8 cellular contexts compared by ENCODE assay signal in the genomic region with DNA sequence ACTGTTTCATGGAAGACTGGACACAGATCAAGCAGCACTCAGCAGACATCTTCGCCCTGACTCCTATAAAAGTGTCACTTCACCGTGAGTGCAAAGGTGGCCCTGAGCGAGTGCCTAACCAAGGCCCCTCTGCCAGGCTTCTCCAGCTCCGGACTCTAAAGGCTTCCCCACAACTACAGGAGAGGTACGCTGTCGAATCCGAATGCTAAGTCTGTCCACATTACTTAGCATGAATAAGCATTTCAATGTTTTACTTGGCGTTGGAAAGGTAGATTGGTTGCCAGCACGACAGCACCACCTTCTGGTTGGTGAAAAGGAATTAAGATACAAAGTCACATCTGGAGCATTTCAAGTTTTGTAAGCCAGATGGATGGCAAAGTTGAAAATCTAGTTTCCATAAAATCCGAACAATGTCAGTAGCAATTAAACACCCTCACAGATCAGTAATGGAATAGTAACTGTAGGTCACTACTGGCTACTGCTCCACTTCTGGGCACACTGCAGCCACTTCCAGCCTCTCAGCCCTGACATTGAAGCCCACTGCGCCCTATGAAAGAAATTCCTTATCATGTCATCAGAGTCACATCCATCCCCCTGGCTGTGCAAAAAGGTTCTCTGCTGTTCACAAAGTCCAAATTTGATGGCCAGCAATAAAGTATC.
DNase-seq lines count a peak whose midpoint lies in the region; ATAC-seq and TF ChIP-seq lines count a peak whose summit lies in the region.

No MANE protein-coding gene starts in this region.

- H2AFZ ChIP-seq in OCI-LY7 (ENCODE audit: low read length) (no peak overlapping the region), neural progenitor cell (replicated peaks) (no peak overlapping the region)

- no peak overlapping the region for H3K9ac ChIP-seq in neural progenitor cell

- H3K4me3 ChIP-seq in DOHH2 (ENCODE audit: low read length) (no peak overlapping the region), OCI-LY7 (ENCODE audit: low read depth, low read length, poor library complexity, severe bottlenecking) (no peak overlapping the region), fibroblast of the aortic adventitia (ENCODE audit: low read depth, low read length) (peak overlapping the region; percentile 53), neural progenitor cell (no peak overlapping the region)

- H3K4me3 Mint-ChIP-seq in activated T-cell treated with anti-CD3 and anti-CD28 coated beads, Interleukin-2, amount 50 U/mL, for 72 hours = no peak overlapping the region
- no peak overlapping the region for H3K4me3 Mint-ChIP-seq in neural progenitor cell

- H3K4me1 Mint-ChIP-seq in activated T-cell treated with anti-CD3 and anti-CD28 coated beads, Interleukin-2, amount 50 U/mL, for 72 hours (ENCODE audit: low read depth) = no peaks in the 10 kb centered on the region
- H3K4me1 Mint-ChIP-seq in neural progenitor cell = peaks cover 9% of the 10 kb centered on the region

- TF ChIP-seq EP300 in Ishikawa (IDR thresholded peaks at IDR 0.05; ENCODE audit: borderline replicate concordance) = no peak

- POLR2A ChIA-PET in OCI-LY7 (lab: Charles Lee) = no interaction called here

- H3K27me3 ChIP-seq in DOHH2 (ENCODE audit: control insufficient read depth, low read length) = no peaks in the 10 kb centered on the region
- no peaks in the 10 kb centered on the region for H3K27me3 ChIP-seq in neural progenitor cell

- H4K20me1 ChIP-seq in DOHH2 (ENCODE audit: control insufficient read depth, insufficient read depth, low read depth, low read length) (no peaks in the 10 kb centered on the region; the same call in 1 of the 2 replicates), OCI-LY7 (ENCODE audit: insufficient read depth, low read length) (no peaks in the 10 kb centered on the region), neural progenitor cell (ENCODE audit: low read depth) (peaks cover 1% of the 10 kb centered on the region)

- H3K36me3 ChIP-seq in DOHH2 (ENCODE audit: control insufficient read depth, low read length) = peaks cover 65% of the 10 kb centered on the region
- H3K36me3 ChIP-seq in OCI-LY7 (ENCODE audit: insufficient read depth, low read length) = peaks cover 32% of the 10 kb centered on the region
- H3K36me3 ChIP-seq in neural progenitor cell = no peaks in the 10 kb centered on the region

- CTCF ChIA-PET in OCI-LY7 (lab: Charles Lee; ENCODE audit: unreplicated experiment) = no interaction called here

- H3K27me3 Mint-ChIP-seq in activated T-cell treated with anti-CD3 and anti-CD28 coated beads, Interleukin-2, amount 50 U/mL, for 72 hours (ENCODE audit: low read depth) = no peaks in the 10 kb centered on the region
- no peaks in the 10 kb centered on the region for H3K27me3 Mint-ChIP-seq in neural progenitor cell (ENCODE audit: insufficient read depth, low read depth)

- no peaks in the 10 kb centered on the region for H3K9me3 Mint-ChIP-seq in activated T-cell treated with anti-CD3 and anti-CD28 coated beads, Interleukin-2, amount 50 U/mL, for 72 hours
- peaks cover 8% of the 10 kb centered on the region for H3K9me3 Mint-ChIP-seq in neural progenitor cell

- peak; percentile 78 for DNase-seq in OCI-LY7 (ENCODE audit: low spot score)
- DNase-seq in activated T-cell treated with anti-CD3 and anti-CD28 coated beads, Interleukin-2, amount 50 U/mL, for 72 hours = peak; percentile 42 to 47
- peak; percentile 97 for DNase-seq in fibroblast of the aortic adventitia (ENCODE audit: low read depth)
- peak; percentile 78 for DNase-seq in neural progenitor cell (ENCODE audit: low spot score)
- DNase-seq in superior temporal gyrus (ENCODE audit: extremely low spot score) = peak; percentile 94

- H3K9me3 ChIP-seq in DOHH2 (ENCODE audit: control insufficient read depth, insufficient read depth, low read length) = no peaks in the 10 kb centered on the region
- H3K9me3 ChIP-seq in OCI-LY7 (ENCODE audit: low read length) = no peaks in the 10 kb centered on the region
- H3K9me3 ChIP-seq in neural progenitor cell (ENCODE audit: low read depth) = no peaks in the 10 kb centered on the region

- ATAC-seq in activated T-cell treated with anti-CD3 and anti-CD28 coated beads, Interleukin-2, amount 50 U/mL, for 72 hours (replicated peaks in 1 of 2) = peak in 1 of 2 donors; percentile 45
- ATAC-seq in GM21737 (IDR thresholded peaks at IDR 0.05; ENCODE audit: unreplicated experiment) = no peak

- no TSS peak for BruUV-seq in OCI-LY7 (replicated peaks; lab: Mats Ljungman, UMichigan)

- H3K27ac Mint-ChIP-seq in activated T-cell treated with anti-CD3 and anti-CD28 coated beads, Interleukin-2, amount 50 U/mL, for 72 hours = no peak overlapping the region
- no peak overlapping the region for H3K27ac Mint-ChIP-seq in neural progenitor cell

- peak; percentile 99 for TF ChIP-seq RAD21 in Ishikawa (IDR thresholded peaks at IDR 0.05; ENCODE audit: low read depth)

- H3K79me2 ChIP-seq in DOHH2 (ENCODE audit: control insufficient read depth, low read length) (peaks cover 42% of the 10 kb centered on the region), OCI-LY7 (ENCODE audit: insufficient read depth, low read depth, low read length) (0 out of 2 replicates have a peak, but pooled peaks cover under 1% of the 10 kb centered on the region), neural progenitor cell (ENCODE audit: low read depth) (no peaks in the 10 kb centered on the region)

- 0 out of 2 replicates have a peak, but pooled peaks cover 3% of the 10 kb centered on the region for H3F3A ChIP-seq in DOHH2 (ENCODE audit: control insufficient read depth, insufficient read depth)
- H3F3A ChIP-seq in neural progenitor cell (ENCODE audit: low read depth) = peaks cover 10% of the 10 kb centered on the region

- TF ChIP-seq CTCF in DOHH2 (IDR thresholded peaks at IDR 0.05; ENCODE audit: low read depth, low read length, poor library complexity, severe bottlenecking) (peak; percentile 80), OCI-LY7 (conservative IDR thresholded peaks at IDR 0.05; ENCODE audit: low read length) (peak; percentile 93), fibroblast of the aortic adventitia (IDR thresholded peaks at IDR 0.05; ENCODE audit: insufficient read depth, low read length) (peak; percentile 59), neural progenitor cell (IDR thresholded peaks at IDR 0.05) (peak; percentile 86)

- H3K4me1 ChIP-seq in DOHH2 (ENCODE audit: control insufficient read depth, low read length) = no peaks in the 10 kb centered on the region
- peaks cover 22% of the 10 kb centered on the region for H3K4me1 ChIP-seq in OCI-LY7 (ENCODE audit: insufficient read depth, low read length, poor library complexity, severe bottlenecking)
- H3K4me1 ChIP-seq in neural progenitor cell = peaks cover 10% of the 10 kb centered on the region

- no peak overlapping the region for H3K4me2 ChIP-seq in DOHH2 (ENCODE audit: low read length)
- peak overlapping the region; percentile 36; the same call in 1 of the 2 replicates for H3K4me2 ChIP-seq in OCI-LY7 (ENCODE audit: low read length)
- H3K4me2 ChIP-seq in neural progenitor cell = peak overlapping the region; percentile 43

- H3K27ac ChIP-seq in DOHH2 (ENCODE audit: low read depth, low read length) = no peak overlapping the region
- H3K27ac ChIP-seq in OCI-LY7 (ENCODE audit: low read depth, low read length, poor library complexity, severe bottlenecking) = no peak overlapping the region
- no peak overlapping the region for H3K27ac ChIP-seq in neural progenitor cell

- no peaks in the 10 kb centered on the region for H3K9me2 ChIP-seq in DOHH2 (replicated peaks; ENCODE audit: control insufficient read depth, low read length)
- H3K9me2 ChIP-seq in OCI-LY7 (ENCODE audit: insufficient read depth, low read length) = no peaks in the 10 kb centered on the region

- intact Hi-C loops in OCI-LY7 (cut with micrococcal nuclease; ENCODE audit: unreplicated experiment) = loop anchor here (1.0 to 10.0 kb wide), 4 partner anchors 66 to 607 kb away; a partner anchor contains a TSS

- H3K36me3 Mint-ChIP-seq in activated T-cell treated with anti-CD3 and anti-CD28 coated beads, Interleukin-2, amount 50 U/mL, for 72 hours (ENCODE audit: insufficient read depth in 2 of 2) = peaks cover 2 to 12% of the 10 kb centered on the region in 2 donors
- peaks cover 6% of the 10 kb centered on the region for H3K36me3 Mint-ChIP-seq in neural progenitor cell

TF ChIP-seq in Ishikawa, 13 proteins besides CTCF, POLR2A, EP300 and RAD21 (continues in another document):
- no peak for TF ChIP-seq CREB1 (IDR thresholded peaks at IDR 0.05; ENCODE audit: low read depth)
- TF ChIP-seq CEBPB (IDR thresholded peaks at IDR 0.05) = no peak
- TF ChIP-seq, protein P1, sequence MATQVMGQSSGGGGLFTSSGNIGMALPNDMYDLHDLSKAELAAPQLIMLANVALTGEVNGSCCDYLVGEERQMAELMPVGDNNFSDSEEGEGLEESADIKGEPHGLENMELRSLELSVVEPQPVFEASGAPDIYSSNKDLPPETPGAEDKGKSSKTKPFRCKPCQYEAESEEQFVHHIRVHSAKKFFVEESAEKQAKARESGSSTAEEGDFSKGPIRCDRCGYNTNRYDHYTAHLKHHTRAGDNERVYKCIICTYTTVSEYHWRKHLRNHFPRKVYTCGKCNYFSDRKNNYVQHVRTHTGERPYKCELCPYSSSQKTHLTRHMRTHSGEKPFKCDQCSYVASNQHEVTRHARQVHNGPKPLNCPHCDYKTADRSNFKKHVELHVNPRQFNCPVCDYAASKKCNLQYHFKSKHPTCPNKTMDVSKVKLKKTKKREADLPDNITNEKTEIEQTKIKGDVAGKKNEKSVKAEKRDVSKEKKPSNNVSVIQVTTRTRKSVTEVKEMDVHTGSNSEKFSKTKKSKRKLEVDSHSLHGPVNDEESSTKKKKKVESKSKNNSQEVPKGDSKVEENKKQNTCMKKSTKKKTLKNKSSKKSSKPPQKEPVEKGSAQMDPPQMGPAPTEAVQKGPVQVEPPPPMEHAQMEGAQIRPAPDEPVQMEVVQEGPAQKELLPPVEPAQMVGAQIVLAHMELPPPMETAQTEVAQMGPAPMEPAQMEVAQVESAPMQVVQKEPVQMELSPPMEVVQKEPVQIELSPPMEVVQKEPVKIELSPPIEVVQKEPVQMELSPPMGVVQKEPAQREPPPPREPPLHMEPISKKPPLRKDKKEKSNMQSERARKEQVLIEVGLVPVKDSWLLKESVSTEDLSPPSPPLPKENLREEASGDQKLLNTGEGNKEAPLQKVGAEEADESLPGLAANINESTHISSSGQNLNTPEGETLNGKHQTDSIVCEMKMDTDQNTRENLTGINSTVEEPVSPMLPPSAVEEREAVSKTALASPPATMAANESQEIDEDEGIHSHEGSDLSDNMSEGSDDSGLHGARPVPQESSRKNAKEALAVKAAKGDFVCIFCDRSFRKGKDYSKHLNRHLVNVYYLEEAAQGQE (IDR thresholded peaks at IDR 0.05; ENCODE audit: low read depth) = no peak
- TF ChIP-seq, protein P2, sequence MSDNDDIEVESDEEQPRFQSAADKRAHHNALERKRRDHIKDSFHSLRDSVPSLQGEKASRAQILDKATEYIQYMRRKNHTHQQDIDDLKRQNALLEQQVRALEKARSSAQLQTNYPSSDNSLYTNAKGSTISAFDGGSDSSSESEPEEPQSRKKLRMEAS (IDR thresholded peaks at IDR 0.05) = no peak
- TF ChIP-seq EGR1 (IDR thresholded peaks at IDR 0.05) = no peak
- no peak for TF ChIP-seq TCF12 (IDR thresholded peaks at IDR 0.05; ENCODE audit: low read depth)
- TF ChIP-seq NFIC (IDR thresholded peaks at IDR 0.05) = peak; percentile 51

Comparison
In these comparisons a context has a peak if more than half of its experiments do, and no peak if none do; other contexts are left out.
1. DNase-seq: peak in every context shown above with its lines; median percentile 97 in fibroblast of the aortic adventitia; 94 in superior temporal gyrus; 78 in OCI-LY7; 78 in neural progenitor cell; 44 in activated T-cell treated with anti-CD3 and anti-CD28 coated beads, Interleukin-2, amount 50 U/mL, for 72 hours.